Comparison of ENCODE assay signal across 8 cellular contexts in the genomic region with DNA sequence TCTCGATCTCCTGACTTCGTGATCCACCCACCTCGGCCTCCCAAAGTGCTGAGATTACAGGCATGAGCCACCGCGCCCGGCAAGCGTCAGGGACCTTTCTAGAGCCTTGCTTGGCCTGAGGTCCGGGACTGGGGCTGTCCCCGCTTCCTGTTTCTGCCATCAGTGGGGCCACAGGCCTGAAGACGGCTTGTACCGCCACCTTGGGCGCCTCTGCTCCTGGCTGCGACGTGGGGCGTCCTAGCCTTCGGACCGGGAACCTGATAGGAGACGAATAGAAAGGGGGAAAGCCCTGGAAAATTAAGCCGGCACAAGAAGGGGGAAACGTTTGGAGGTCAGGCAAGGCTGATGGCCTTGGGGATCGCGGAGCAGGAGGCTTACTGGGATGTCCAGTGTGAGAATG. TPM values are rescaled to one million over a fixed set of nuclear protein-coding genes. Genes with fewer than 3 reads are reported as not detected.
DNase-seq lines count a peak whose midpoint lies in the region; ATAC-seq and TF ChIP-seq lines count a peak whose summit lies in the region.

No MANE protein-coding gene starts in this region.

- no peaks in the 10 kb centered on the region for H3K9me3 Mint-ChIP-seq in activated naive CD4-positive, alpha-beta T cell treated with anti-CD3 and anti-CD28 coated beads, Interleukin-2, amount 10 ng/mL, durations not matched to agents 7 days and 5 days

- no peaks in the 10 kb centered on the region for H3K36me3 Mint-ChIP-seq in activated naive CD4-positive, alpha-beta T cell treated with anti-CD3 and anti-CD28 coated beads, Interleukin-2, amount 10 ng/mL, durations not matched to agents 7 days and 5 days

- peak overlapping the region; percentile 83 for H3K4me3 Mint-ChIP-seq in activated naive CD4-positive, alpha-beta T cell treated with anti-CD3 and anti-CD28 coated beads, Interleukin-2, amount 10 ng/mL, durations not matched to agents 7 days and 5 days

- no peak for DNase-seq in activated naive CD4-positive, alpha-beta T cell treated with anti-CD3 and anti-CD28 coated beads, Interleukin-2, amount 10 ng/mL, durations not matched to agents 7 days and 5 days
- no peak for DNase-seq in activated naive CD4-positive, alpha-beta T cell (lab: John Stamatoyannopoulos, UW)
- DNase-seq in astrocyte of the cerebellum (ENCODE audit: low read depth) (no peak), lung (ENCODE audit: low spot score) (no peak), upper lobe of right lung (no peak), kidney glomerular epithelial cell (lab: John Stamatoyannopoulos, UW) (no peak), NCI-H2196 treated with DMSO at 0.1 percent for 48 hours (lab: John Stamatoyannopoulos, UW; ENCODE audit: unreplicated experiment) (no peak)
- DNase-seq in stimulated activated CD4-positive, alpha-beta T cell treated with anti-CD3 and anti-CD28 coated beads, Interleukin-4, amount 100 ng/mL, for 4 hours, result no peak

- H3K4me1 Mint-ChIP-seq in activated naive CD4-positive, alpha-beta T cell treated with anti-CD3 and anti-CD28 coated beads, Interleukin-2, amount 10 ng/mL, durations not matched to agents 7 days and 5 days, result peaks cover 22% of the 10 kb centered on the region

- CTCF ChIA-PET in activated naive CD4-positive, alpha-beta T cell treated with anti-CD3 and anti-CD28 coated beads, Interleukin-2, amount 10 ng/mL, durations not matched to agents 7 days and 5 days (lab: Charles Lee), result interaction anchor here (2.6 to 6.4 kb wide), 4 partner anchors 30 to 511 kb away, joined by 9 to 124 read pairs (median 60); a partner anchor contains a TSS

- in situ Hi-C loops in astrocyte of the cerebellum (cut with HindIII; ENCODE audit: low sequenced_read_pairs), result loop anchor here (10.0 to 25.0 kb wide), 2 partner anchors 508 to 725 kb away; no protein-coding TSS in a partner anchor

- peaks cover 4% of the 10 kb centered on the region for H3K27me3 Mint-ChIP-seq in activated naive CD4-positive, alpha-beta T cell treated with anti-CD3 and anti-CD28 coated beads, Interleukin-2, amount 10 ng/mL, durations not matched to agents 7 days and 5 days

- peak overlapping the region in 1 of 2 donors; percentile 24 for H3K27ac ChIP-seq in lung (ENCODE audit: low read depth in 1 of 2, low read length in 1 of 2)
- no peak overlapping the region for H3K27ac ChIP-seq in upper lobe of right lung

- H3K27me3 ChIP-seq in lung (ENCODE audit: control insufficient read depth, insufficient read depth) (no peaks in the 10 kb centered on the region), upper lobe of right lung (no peaks in the 10 kb centered on the region)

- H3K9me3 ChIP-seq in lung (ENCODE audit: control insufficient read depth in 2 of 2, insufficient read depth in 1 of 2, low read length in 1 of 2) (no peaks in the 10 kb centered on the region), upper lobe of right lung (no peaks in the 10 kb centered on the region)

- ATAC-seq in lung (ENCODE audit: insufficient read depth, low FRiP score) (no peak), upper lobe of right lung (no peak)

- 45 to 62% methylated on average over 22 of the region's 22 CpGs for WGBS in lung, 2 donors

- H3K4me3 ChIP-seq in astrocyte of the cerebellum (ENCODE audit: low read depth, low read length) (peak overlapping the region; percentile 55), lung (peak overlapping the region; percentile 47), upper lobe of right lung (peak overlapping the region; percentile 70)

- peaks cover 0 to 8% of the 10 kb centered on the region in 2 donors for H3K4me1 ChIP-seq in lung (ENCODE audit: control insufficient read depth in 2 of 2, insufficient read depth in 2 of 2, low read length in 2 of 2)
- peaks cover 8% of the 10 kb centered on the region for H3K4me1 ChIP-seq in upper lobe of right lung

- intact Hi-C loops in upper lobe of right lung (cut with DNase I), result loop anchor here (10.0 kb wide), 1 partner anchor 508 kb away; no protein-coding TSS in a partner anchor

- H3K36me3 ChIP-seq in lung (ENCODE audit: control insufficient read depth in 2 of 2, insufficient read depth in 2 of 2, low read length in 2 of 2), result no peaks in the 10 kb centered on the region
- H3K36me3 ChIP-seq in upper lobe of right lung, result no peaks in the 10 kb centered on the region

- H3K27ac Mint-ChIP-seq in activated naive CD4-positive, alpha-beta T cell treated with anti-CD3 and anti-CD28 coated beads, Interleukin-2, amount 10 ng/mL, durations not matched to agents 7 days and 5 days, result peak overlapping the region; percentile 96

- TF ChIP-seq CTCF in astrocyte of the cerebellum (IDR thresholded peaks at IDR 0.05; ENCODE audit: low read depth, low read length, missing control alignments) (no peak), lung (IDR thresholded peaks at IDR 0.05; ENCODE audit: control extremely low read depth, extremely low read depth) (no peak), upper lobe of right lung (IDR thresholded peaks at IDR 0.05) (no peak)

RNA-seq across cellular contexts. Expression of a gene that starts 35.1 kb away (rescaled TPM):
- total RNA-seq in lung (10 to 100 TPM; 28.7 to 32.5 TPM), upper lobe of right lung (29.5 TPM)
- polyA plus RNA-seq in lung, result 10 to 100 TPM; 14.7 to 20.7 TPM
